Comparison of ENCODE assay signal across 11 cellular contexts in the genomic region with DNA sequence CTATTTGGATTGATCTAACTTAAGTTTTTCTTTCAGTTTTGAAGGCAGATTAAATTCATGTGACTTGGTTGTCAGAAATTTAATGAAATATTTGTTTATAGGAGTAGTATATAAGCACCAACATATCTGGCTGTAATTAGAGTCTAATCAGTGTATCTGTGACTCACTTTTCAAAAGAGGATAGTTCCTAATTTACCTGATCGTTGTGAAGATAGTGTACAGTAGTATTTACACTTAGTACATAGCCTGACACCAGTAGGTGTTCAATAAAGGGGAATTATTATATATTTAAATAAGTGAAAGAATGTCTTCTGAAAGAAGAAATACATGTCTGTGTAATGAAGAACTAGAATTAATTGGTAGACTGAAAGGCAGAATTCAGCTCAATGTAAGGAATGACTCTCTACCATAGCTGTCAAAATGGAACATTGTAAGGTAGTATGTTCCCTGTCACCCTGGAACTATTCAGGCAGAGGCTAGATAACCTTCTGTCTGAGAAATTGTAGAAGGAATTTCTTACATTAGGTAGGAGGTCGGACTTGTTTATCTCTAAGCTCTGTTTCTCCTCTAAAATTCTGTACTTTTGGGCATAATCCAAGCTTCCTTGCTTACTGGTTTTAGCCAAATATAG. TPM values are rescaled to one million over a fixed set of nuclear protein-coding genes. Genes with fewer than 3 reads are reported as not detected.
DNase-seq lines count a peak whose midpoint lies in the region; ATAC-seq lines count a peak whose summit lies in the region.
"Had no signal": no experiment of that assay in that cellular context is flagged by ENCODE, and none has a peak within 500 bp of the region (broad histone marks: within the 10 kb centered on the region; RNA-seq: fewer than 3 reads in every experiment).

No MANE protein-coding gene starts in this region.

- no peak for DNase-seq in activated T-cell treated with anti-CD3 and anti-CD28 coated beads, Interleukin-2, amount 50 U/mL, for 24 hours
- DNase-seq in activated T-cell treated with anti-CD3 and anti-CD28 coated beads for 4 hours (no peak), T-cell (no peak), midbrain (lab: John Stamatoyannopoulos, UW) (no peak), DMS53 (lab: John Stamatoyannopoulos, UW) (no peak)
- no peak for DNase-seq in effector memory CD4-positive, alpha-beta T cell
- no peak for DNase-seq in stimulated activated naive B cell treated with anti-CD40 and anti-IgM and Interleukin-4, amounts not matched to agents 10 μg/mL and 1 μg/mL and 100 μg/mL, for 72 hours
- DNase-seq: anterior cingulate cortex, NCI-H1417 treated with DMSO at 0.1 percent for 48 hours had no signal

- CTCF ChIA-PET in T-cell (lab: Charles Lee): interaction anchor here (0.7 to 2.0 kb wide), 10 partner anchors 9 to 114 kb away, joined by 3 to 7 read pairs (median 4); no protein-coding TSS in a partner anchor

- no peaks in the 10 kb centered on the region for H3K36me3 ChIP-seq in effector memory CD4-positive, alpha-beta T cell (ENCODE audit: control insufficient read depth, insufficient read depth, low read length)

- H3K9me3 Mint-ChIP-seq in activated T-cell treated with anti-CD3 and anti-CD28 coated beads, Interleukin-2, amount 50 U/mL, for 24 hours: no peaks in the 10 kb centered on the region
- no peaks in the 10 kb centered on the region for H3K9me3 Mint-ChIP-seq in T-cell
- peaks cover 0 to 1% of the 10 kb centered on the region in 2 donors for H3K9me3 Mint-ChIP-seq in stimulated activated naive B cell treated with anti-CD40 and anti-IgM and Interleukin-4, amounts not matched to agents 10 μg/mL and 1 μg/mL and 100 μg/mL, for 72 hours

- H3K4me3 Mint-ChIP-seq in activated T-cell treated with anti-CD3 and anti-CD28 coated beads, Interleukin-2, amount 50 U/mL, for 24 hours: peak overlapping the region; percentile 65
- peak overlapping the region; percentile 52 to 63 (median 57) for H3K4me3 Mint-ChIP-seq in T-cell
- H3K4me3 Mint-ChIP-seq in stimulated activated naive B cell treated with anti-CD40 and anti-IgM and Interleukin-4, amounts not matched to agents 10 μg/mL and 1 μg/mL and 100 μg/mL, for 72 hours: peak overlapping the region; percentile 37 to 45

- H3K4me1 Mint-ChIP-seq in activated T-cell treated with anti-CD3 and anti-CD28 coated beads, Interleukin-2, amount 50 U/mL, for 24 hours (ENCODE audit: low read depth): peaks cover 86% of the 10 kb centered on the region
- peaks cover 89 to 91% (median 90%) of the 10 kb centered on the region in 3 donors for H3K4me1 Mint-ChIP-seq in T-cell
- H3K4me1 Mint-ChIP-seq in stimulated activated naive B cell treated with anti-CD40 and anti-IgM and Interleukin-4, amounts not matched to agents 10 μg/mL and 1 μg/mL and 100 μg/mL, for 72 hours: peaks cover 20 to 50% of the 10 kb centered on the region in 2 donors

- peak overlapping the region; percentile 16 for H3K27ac ChIP-seq in effector memory CD4-positive, alpha-beta T cell (ENCODE audit: insufficient read depth, low read length, poor library complexity, severe bottlenecking)

- no peaks in the 10 kb centered on the region for H3K27me3 Mint-ChIP-seq in activated T-cell treated with anti-CD3 and anti-CD28 coated beads, Interleukin-2, amount 50 U/mL, for 24 hours
- H3K27me3 Mint-ChIP-seq in T-cell: no peaks in the 10 kb centered on the region
- H3K27me3 Mint-ChIP-seq in stimulated activated naive B cell treated with anti-CD40 and anti-IgM and Interleukin-4, amounts not matched to agents 10 μg/mL and 1 μg/mL and 100 μg/mL, for 72 hours: no peaks in the 10 kb centered on the region

- ATAC-seq in T-cell (replicated peaks in 1 of 4) (peak; percentile 1 to 5 (median 3)), GM21528 (IDR thresholded peaks at IDR 0.05; ENCODE audit: low FRiP score, unreplicated experiment) (no peak)
- no peak for ATAC-seq in stimulated activated naive B cell treated with anti-CD40 and anti-IgM and Interleukin-4, amounts not matched to agents 10 μg/mL and 1 μg/mL and 100 μg/mL, for 72 hours (replicated peaks)

- peaks cover 5% of the 10 kb centered on the region for H3K36me3 Mint-ChIP-seq in activated T-cell treated with anti-CD3 and anti-CD28 coated beads, Interleukin-2, amount 50 U/mL, for 24 hours (ENCODE audit: low read depth)
- no peaks in the 10 kb centered on the region for H3K36me3 Mint-ChIP-seq in T-cell
- H3K36me3 Mint-ChIP-seq in stimulated activated naive B cell treated with anti-CD40 and anti-IgM and Interleukin-4, amounts not matched to agents 10 μg/mL and 1 μg/mL and 100 μg/mL, for 72 hours: peaks cover 1 to 11% of the 10 kb centered on the region in 2 donors

- H3K27me3 ChIP-seq in effector memory CD4-positive, alpha-beta T cell (replicated peaks; ENCODE audit: control insufficient read depth, insufficient read depth, low read length, poor library complexity, severe bottlenecking): no peaks in the 10 kb centered on the region

- peak overlapping the region; percentile 83 for H3K27ac Mint-ChIP-seq in activated T-cell treated with anti-CD3 and anti-CD28 coated beads, Interleukin-2, amount 50 U/mL, for 24 hours
- H3K27ac Mint-ChIP-seq in T-cell: peak overlapping the region; percentile 73 to 89
- H3K27ac Mint-ChIP-seq in stimulated activated naive B cell treated with anti-CD40 and anti-IgM and Interleukin-4, amounts not matched to agents 10 μg/mL and 1 μg/mL and 100 μg/mL, for 72 hours: peak overlapping the region; percentile 52

- POLR2A ChIA-PET in T-cell (lab: Charles Lee): interaction anchor here (0.6 to 0.9 kb wide), 2 partner anchors 23 to 104 kb away, joined by 3 read pairs; no protein-coding TSS in a partner anchor

- no peak overlapping the region for H3K4me3 ChIP-seq in effector memory CD4-positive, alpha-beta T cell (ENCODE audit: insufficient read depth, low read depth, low read length, poor library complexity, severe bottlenecking)
- H3K4me3 ChIP-seq: lung had no signal

- peaks cover 37% of the 10 kb centered on the region for H3K4me1 ChIP-seq in effector memory CD4-positive, alpha-beta T cell (ENCODE audit: control insufficient read depth, insufficient read depth, low read length, poor library complexity, severe bottlenecking)

- H3K9me3 ChIP-seq in effector memory CD4-positive, alpha-beta T cell (ENCODE audit: control insufficient read depth, low read length): no peaks in the 10 kb centered on the region

RNA-seq across cellular contexts. Expression of gene TGFBR1, which starts 8.6 kb away (rescaled TPM):
- total RNA-seq in T-cell: 10 to 100 TPM; 22.3 to 36.9 (median 31.7) TPM

Comparison
In these comparisons a context has a peak if more than half of its experiments do, and no peak if none do; other contexts are left out.
1. ATAC-seq: peak in T-cell (4 of 4); none in stimulated activated naive B cell treated with anti-CD40 and anti-IgM and Interleukin-4, amounts not matched to agents 10 μg/mL and 1 μg/mL and 100 μg/mL, for 72 hours (0 of 2) and GM21528 (single experiment).
2. Peak in every context shown above with its lines, with median percentiles within 50 percentile points of each other: H3K27ac Mint-ChIP-seq and H3K4me3 Mint-ChIP-seq.